ENCODE assay signal across 1 cellular context in genomic region chr11:17978553-17979287, GRCh38.
A peak's percentile ranks its signal among the peaks of the same experiment; 100 is the strongest.
TF ChIP-seq lines count a peak whose summit lies in the region.

No MANE protein-coding gene starts in this region.

TF ChIP-seq in HepG2, 621 proteins besides CTCF, POLR2A, EP300 and RAD21 (continued from another document and continues in another):
- peak; percentile 43; the same call in 1 of the 2 replicates for TF ChIP-seq NR2F6 (IDR thresholded peaks at IDR 0.05)
- peak; percentile 69 for TF ChIP-seq NR2F6 (CRISPR knock-in tag; IDR thresholded peaks at IDR 0.05)
- TF ChIP-seq NR2F2 (IDR thresholded peaks at IDR 0.05; ENCODE audit: borderline replicate concordance, low read depth), result 0 out of 2 replicates have a peak, but pooled peaks have one; percentile 14
- TF ChIP-seq GATAD2A (CRISPR knock-in tag; IDR thresholded peaks at IDR 0.05), result 0 out of 2 replicates have a peak, but pooled peaks have one; percentile 16
- no peak for TF ChIP-seq RARG (CRISPR knock-in tag; IDR thresholded peaks at IDR 0.05; ENCODE audit: low read depth)
- TF ChIP-seq ZC3H4 (CRISPR knock-in tag; IDR thresholded peaks at IDR 0.05; ENCODE audit: borderline replicate concordance), result no peak
- TF ChIP-seq FOSL2 (CRISPR knock-in tag; IDR thresholded peaks at IDR 0.05), result peak; percentile 33; the same call in 1 of the 2 replicates
- no peak for TF ChIP-seq MAZ (IDR thresholded peaks at IDR 0.05; ENCODE audit: borderline replicate concordance, low read depth, low read length)
- TF ChIP-seq MAZ (CRISPR knock-in tag; IDR thresholded peaks at IDR 0.05; ENCODE audit: low read depth), result no peak
- no peak for TF ChIP-seq KLF15 (CRISPR knock-in tag; IDR thresholded peaks at IDR 0.05; ENCODE audit: borderline replicate concordance)
- 0 out of 2 replicates have a peak, but pooled peaks have one; percentile 35 for TF ChIP-seq ZNF331 (CRISPR knock-in tag; IDR thresholded peaks at IDR 0.05)
- TF ChIP-seq EHMT2 (IDR thresholded peaks at IDR 0.05; ENCODE audit: borderline replicate concordance, low read depth, low read length), result no peak
- TF ChIP-seq ZNF770 (CRISPR knock-in tag; IDR thresholded peaks at IDR 0.05), result no peak
- TF ChIP-seq ZNF207 (IDR thresholded peaks at IDR 0.05; ENCODE audit: borderline replicate concordance), result no peak
- no peak for TF ChIP-seq ZFP36L1 (CRISPR knock-in tag; IDR thresholded peaks at IDR 0.05)
- 0 out of 2 replicates have a peak, but pooled peaks have one; percentile 21 for TF ChIP-seq ZNF574 (CRISPR knock-in tag; IDR thresholded peaks at IDR 0.05)
- TF ChIP-seq RARA (CRISPR knock-in tag; IDR thresholded peaks at IDR 0.05), result peak; percentile 25; the same call in 1 of the 2 replicates
- TF ChIP-seq SRF (IDR thresholded peaks at IDR 0.05; ENCODE audit: low read depth, low read length), result no peak
- peak; percentile 49; the same call in 1 of the 2 replicates for TF ChIP-seq NR2C2 (CRISPR knock-in tag; IDR thresholded peaks at IDR 0.05; ENCODE audit: borderline replicate concordance)
- peak; percentile 39; the same call in 1 of the 2 replicates for TF ChIP-seq PITX1 (CRISPR knock-in tag; IDR thresholded peaks at IDR 0.05)
- no peak for TF ChIP-seq FUBP1 (CRISPR knock-in tag; IDR thresholded peaks at IDR 0.05; ENCODE audit: borderline replicate concordance)
- no peak for TF ChIP-seq SNAPC4 (CRISPR knock-in tag; IDR thresholded peaks at IDR 0.05)
- TF ChIP-seq HMGXB4 (CRISPR knock-in tag; IDR thresholded peaks at IDR 0.05; ENCODE audit: borderline replicate concordance in 1 of 2, low read depth in 1 of 2), result peak; percentile 42 to 43; a peak in 2 of 4 replicates
- 0 out of 2 replicates have a peak, but pooled peaks have one; percentile 9 for TF ChIP-seq PATZ1 (CRISPR knock-in tag; IDR thresholded peaks at IDR 0.05)
- 0 out of 2 replicates have a peak, but pooled peaks have one; percentile 22 for TF ChIP-seq CBX5 (CRISPR knock-in tag; IDR thresholded peaks at IDR 0.05; ENCODE audit: borderline replicate concordance)
- no peak for TF ChIP-seq SKI (IDR thresholded peaks at IDR 0.05; ENCODE audit: partially characterized antibody)
- TF ChIP-seq ZNF543 (CRISPR knock-in tag; IDR thresholded peaks at IDR 0.05), result no peak
- 0 out of 2 replicates have a peak, but pooled peaks have one; percentile 31 for TF ChIP-seq HDAC1 (CRISPR knock-in tag; IDR thresholded peaks at IDR 0.05)
- TF ChIP-seq ADNP (CRISPR knock-in tag; IDR thresholded peaks at IDR 0.05), result no peak
- no peak for TF ChIP-seq ZNF142 (CRISPR knock-in tag; IDR thresholded peaks at IDR 0.05)
- TF ChIP-seq STAG1 (CRISPR knock-in tag; IDR thresholded peaks at IDR 0.05), result peak; percentile 73
- peak in 1 of 2 experiments; percentile 10; a peak in 1 of 4 replicates for TF ChIP-seq NR2F1 (CRISPR knock-in tag; IDR thresholded peaks at IDR 0.05)
- peak; percentile 54; the same call in 1 of the 2 replicates for TF ChIP-seq SMAD9 (CRISPR knock-in tag; IDR thresholded peaks at IDR 0.05)
